ENCODE assay signal across 8 cellular contexts in the genomic region with DNA sequence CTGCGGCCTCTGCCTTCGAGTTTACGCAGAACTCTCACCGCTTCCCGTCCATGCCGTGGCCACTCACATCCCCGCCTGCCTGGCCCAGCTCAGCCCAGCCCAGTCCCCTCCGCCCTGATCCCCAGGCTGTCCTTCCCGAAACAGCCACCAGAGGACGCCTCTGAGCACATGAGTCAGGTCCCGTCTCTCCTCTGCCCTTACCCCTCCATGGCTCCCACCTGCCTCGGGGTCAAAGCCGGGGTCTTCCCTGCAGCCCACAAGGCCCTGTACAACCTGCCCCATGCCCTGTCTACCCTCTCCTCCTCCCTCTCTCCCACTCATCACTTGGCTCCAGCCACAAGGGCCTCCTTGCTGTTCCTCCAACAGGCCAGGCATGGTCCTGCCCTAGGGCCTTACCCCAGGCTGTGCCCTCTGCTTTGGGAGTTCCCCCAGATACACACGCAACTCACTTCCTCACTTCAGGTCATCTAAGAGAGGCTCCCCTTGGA.
A peak's percentile ranks its signal among the peaks of the same experiment; 100 is the strongest.
DNase-seq lines count a peak whose midpoint lies in the region; ATAC-seq and TF ChIP-seq lines count a peak whose summit lies in the region.

No MANE protein-coding gene starts in this region.

- H2AFZ ChIP-seq in OCI-LY3 (ENCODE audit: low read depth, low read length), result no peak overlapping the region

- H3K79me2 ChIP-seq in OCI-LY3 (ENCODE audit: low read length), result no peaks in the 10 kb centered on the region

- no peak overlapping the region for H3K27ac ChIP-seq in OCI-LY3 (ENCODE audit: low read length)

- peaks cover 10% of the 10 kb centered on the region for H4K20me1 ChIP-seq in OCI-LY3 (ENCODE audit: insufficient read depth, low read length)

- H3K9me3 ChIP-seq in OCI-LY3 (ENCODE audit: insufficient read depth, low read length), result no peaks in the 10 kb centered on the region

- H3K4me1 ChIP-seq in OCI-LY3 (ENCODE audit: low read length), result peaks cover 21% of the 10 kb centered on the region

- H3K4me3 ChIP-seq in GM12864 (ENCODE audit: low read depth, low read length) (no peak overlapping the region), OCI-LY3 (ENCODE audit: low read length) (no peak overlapping the region)

- no peak for ATAC-seq in GM21360 (IDR thresholded peaks at IDR 0.05; ENCODE audit: unreplicated experiment)

- peak; percentile 94 for TF ChIP-seq CTCF in GM12864 (IDR thresholded peaks at IDR 0.05; ENCODE audit: low read depth, low read length, missing control alignments)
- peak; percentile 78 for TF ChIP-seq CTCF in OCI-LY3 (IDR thresholded peaks at IDR 0.05; ENCODE audit: low read depth, low read length)

- DNase-seq in GM12864 (ENCODE audit: low read depth), result no peak
- DNase-seq in activated T-cell treated with anti-CD3 and anti-CD28 coated beads, Interleukin-2, amount 50 U/mL, for 48 hours, result peak; percentile 85 to 88
- DNase-seq in foreskin melanocyte, result peak; percentile 49
- DNase-seq in retina, result peak; percentile 65
- no peak for DNase-seq in NCI-H187 treated with DMSO at 0.1 percent for 48 hours (lab: John Stamatoyannopoulos, UW)
- DNase-seq in NCI-H2081 treated with DMSO at 0.1 percent for 48 hours (lab: John Stamatoyannopoulos, UW), result no peak

- H3K36me3 ChIP-seq in OCI-LY3 (replicated peaks; ENCODE audit: low read depth, low read length), result no peaks in the 10 kb centered on the region

- no peaks in the 10 kb centered on the region for H3K27me3 ChIP-seq in OCI-LY3 (ENCODE audit: low read depth, low read length)

- no peak overlapping the region for H3K4me2 ChIP-seq in OCI-LY3 (ENCODE audit: low read length)

- no peak overlapping the region for H3K9ac ChIP-seq in OCI-LY3 (ENCODE audit: low read length)

Comparison
In these comparisons a context has a peak if more than half of its experiments do, and no peak if none do; other contexts are left out.
1. DNase-seq: peak in activated T-cell treated with anti-CD3 and anti-CD28 coated beads, Interleukin-2, amount 50 U/mL, for 48 hours (2 of 2), foreskin melanocyte (single experiment) and retina (single experiment); none in GM12864 (single experiment), NCI-H187 treated with DMSO at 0.1 percent for 48 hours (single experiment) and NCI-H2081 treated with DMSO at 0.1 percent for 48 hours (single experiment).